In the genomic region with DNA sequence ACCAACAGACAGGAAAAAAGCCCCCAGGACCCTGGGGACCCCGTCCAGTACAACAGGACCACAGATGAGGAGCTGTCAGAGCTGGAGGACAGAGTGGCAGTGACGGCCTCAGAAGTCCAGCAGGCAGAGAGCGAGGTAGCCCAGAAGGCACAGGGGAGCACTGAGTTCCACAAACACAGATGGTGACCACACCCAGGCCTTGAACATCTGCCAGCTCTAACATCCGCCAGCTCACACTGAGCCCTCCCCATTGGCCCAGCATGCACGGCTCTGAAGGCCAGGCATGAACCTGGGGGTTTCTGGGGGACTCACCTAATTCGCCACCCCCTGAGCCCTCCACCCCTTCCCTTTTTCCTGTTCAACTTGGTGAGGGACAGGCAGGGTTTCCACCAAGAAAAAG, we compare ENCODE assay signal across 10 cellular contexts. TPM values are rescaled to one million over a fixed set of nuclear protein-coding genes. Genes with fewer than 3 reads are reported as not detected.
DNase-seq lines count a peak whose midpoint lies in the region; ATAC-seq, FAIRE-seq and TF ChIP-seq lines count a peak whose summit lies in the region.
"Had no signal": no experiment of that assay in that cellular context is flagged by ENCODE, and none has a peak within 500 bp of the region (broad histone marks: within the 10 kb centered on the region; RNA-seq: fewer than 3 reads in every experiment).

No MANE protein-coding gene starts in this region.

- H3K9me3 Mint-ChIP-seq in chondrocyte (ENCODE audit: low read depth) = peaks cover 3% of the 10 kb centered on the region
- H3K9me3 Mint-ChIP-seq: activated T-cell treated with anti-CD3 and anti-CD28 coated beads, Interleukin-2, amount 50 U/mL, for 24 hours had no signal

- H3K4me3 Mint-ChIP-seq in chondrocyte (ENCODE audit: unreplicated experiment) = no peak overlapping the region
- H3K4me3 Mint-ChIP-seq: activated T-cell treated with anti-CD3 and anti-CD28 coated beads, Interleukin-2, amount 50 U/mL, for 24 hours had no signal

- H3K4me3 ChIP-seq in lower lobe of right lung = no peak overlapping the region

- ATAC-seq in lower lobe of right lung = peak; percentile 31 to 39

- no peaks in the 10 kb centered on the region for H3K9me3 ChIP-seq in lower lobe of right lung

- peaks cover 21% of the 10 kb centered on the region for H3K4me1 ChIP-seq in lower lobe of right lung

- peaks cover 47% of the 10 kb centered on the region for H3K36me3 ChIP-seq in lower lobe of right lung

- intact Hi-C loops in lower lobe of right lung (cut with DNase I) = no loop called here

- H3K27ac Mint-ChIP-seq in chondrocyte (ENCODE audit: unreplicated experiment) = no peak overlapping the region
- H3K27ac Mint-ChIP-seq: activated T-cell treated with anti-CD3 and anti-CD28 coated beads, Interleukin-2, amount 50 U/mL, for 24 hours had no signal

- H3K27me3 ChIP-seq in lower lobe of right lung (ENCODE audit: low read depth) = no peaks in the 10 kb centered on the region

- peaks cover 2% of the 10 kb centered on the region for H3K36me3 Mint-ChIP-seq in chondrocyte (ENCODE audit: low read depth)

- FAIRE-seq in GM19239 (lab: Jason Lieb, UNC) = no peak

- peak overlapping the region; percentile 36 for H3K27ac ChIP-seq in lower lobe of right lung

- no peak for TF ChIP-seq CTCF in lower lobe of right lung (IDR thresholded peaks at IDR 0.05)
- TF ChIP-seq CTCF in chondrocyte (IDR thresholded peaks at IDR 0.05) = no peak

- DNase-seq in COLO668 (lab: John Stamatoyannopoulos, UW; ENCODE audit: unreplicated experiment) = peak; percentile 81
- peak; percentile 9 for DNase-seq in MV-4-11 (lab: John Stamatoyannopoulos, UW)
- DNase-seq in amniotic epithelial cell (ENCODE audit: low read depth) = peak; percentile 9
- DNase-seq in lower lobe of right lung = no peak
- DNase-seq in NOMO-1 treated with DMSO at 0.1 percent for 48 hours (lab: John Stamatoyannopoulos, UW; ENCODE audit: unreplicated experiment) = no peak
- no peak for DNase-seq in activated effector memory CD4-positive, alpha-beta T cell treated with anti-CD3 and anti-CD28 coated beads, Interleukin-2, amount 50 U/mL, for 16 hours
- no peak for DNase-seq in GM19239 (ENCODE audit: insufficient read length, low spot score)
- DNase-seq in chondrocyte (ENCODE audit: low spot score) = no peak
- DNase-seq: activated T-cell treated with anti-CD3 and anti-CD28 coated beads, Interleukin-2, amount 50 U/mL, for 24 hours; stimulated activated CD4-positive, alpha-beta T cell treated with anti-CD3 and anti-CD28 coated beads, Interleukin-12 subunit alpha, Interleukin-12 subunit beta, amount 100 ng/mL, for 4 hours had no signal

- no peaks in the 10 kb centered on the region for H3K27me3 Mint-ChIP-seq in chondrocyte (ENCODE audit: low read depth)
- H3K27me3 Mint-ChIP-seq: activated T-cell treated with anti-CD3 and anti-CD28 coated beads, Interleukin-2, amount 50 U/mL, for 24 hours had no signal

- peaks cover 6% of the 10 kb centered on the region for H3K4me1 Mint-ChIP-seq in chondrocyte (ENCODE audit: low read depth)

RNA-seq across cellular contexts. Expression of a gene that starts 25.6 kb away (rescaled TPM):
- total RNA-seq in lower lobe of right lung (not detected), chondrocyte (not detected in 3 replicates)

RNA-seq across cellular contexts. Expression of a gene that starts 49.7 kb away (rescaled TPM):
- total RNA-seq in lower lobe of right lung (60.1 TPM), chondrocyte (0.25 to 0.95 TPM (median 0.68 TPM) in 3 replicates)

RNA-seq across cellular contexts. Expression of a gene that starts 53.8 kb away (rescaled TPM):
- total RNA-seq in lower lobe of right lung = 394 TPM
- 3.7 to 6.1 TPM (median 5.6 TPM) in 3 replicates for total RNA-seq in chondrocyte

Comparison
In these comparisons a context has a peak if more than half of its experiments do, and no peak if none do; other contexts are left out.
1. DNase-seq: peak in COLO668 (single experiment), MV-4-11 (single experiment) and amniotic epithelial cell (single experiment); none in lower lobe of right lung (single experiment), NOMO-1 treated with DMSO at 0.1 percent for 48 hours (single experiment), activated effector memory CD4-positive, alpha-beta T cell treated with anti-CD3 and anti-CD28 coated beads, Interleukin-2, amount 50 U/mL, for 16 hours (single experiment), GM19239 (single experiment) and chondrocyte (single experiment).
2. RNA of a gene that starts 49.7 kb away (total RNA-seq): 60.1 TPM in lower lobe of right lung (single experiment); 0.25 to 0.95 TPM in chondrocyte; every median in the first group is over 10 times any median in the second.
3. RNA of a gene that starts 53.8 kb away (total RNA-seq): 394 TPM in lower lobe of right lung (single experiment); 3.7 to 6.1 TPM in chondrocyte; every median in the first group is over 10 times any median in the second.